In genomic region chr3:107235193-107235922, GRCh38 we compare ENCODE assay signal across 8 cellular contexts.
DNase-seq lines count a peak whose midpoint lies in the region; ATAC-seq lines count a peak whose summit lies in the region.

No MANE protein-coding gene starts in this region.

- H3K9me3 Mint-ChIP-seq in activated CD8-positive, alpha-beta T cell treated with anti-CD3 and anti-CD28 coated beads, Interleukin-2, amount 10 ng/mL, durations not matched to agents 7 days and 5 days (ENCODE audit: insufficient read depth) = no peaks in the 10 kb centered on the region

- peak overlapping the region; percentile 65 for H3K4me3 Mint-ChIP-seq in activated CD8-positive, alpha-beta T cell treated with anti-CD3 and anti-CD28 coated beads, Interleukin-2, amount 10 ng/mL, durations not matched to agents 7 days and 5 days

- ATAC-seq in activated CD8-positive, alpha-beta T cell treated with anti-CD3 and anti-CD28 coated beads, Interleukin-2, amount 10 ng/mL, durations not matched to agents 7 days and 5 days = no peak
- no peak for ATAC-seq in GM19452 (IDR thresholded peaks at IDR 0.05; ENCODE audit: unreplicated experiment)
- ATAC-seq in HG02981 (IDR thresholded peaks at IDR 0.05; ENCODE audit: unreplicated experiment) = no peak
- ATAC-seq in HG03039 (IDR thresholded peaks at IDR 0.05; ENCODE audit: unreplicated experiment) = no peak

- peak overlapping the region in 4 of 5 donors; percentile 14 to 73 (median 66) for H3K9ac ChIP-seq in subcutaneous abdominal adipose tissue (ENCODE audit: low read length in 5 of 5)

- POLR2A ChIA-PET in activated CD8-positive, alpha-beta T cell treated with anti-CD3 and anti-CD28 coated beads, Interleukin-2, amount 10 ng/mL, durations not matched to agents 7 days and 5 days (lab: Charles Lee) = interaction anchor here (0.8 kb wide), 1 partner anchor 289 kb away, joined by 3 read pairs; no protein-coding TSS in a partner anchor

- H3K36me3 Mint-ChIP-seq in activated CD8-positive, alpha-beta T cell treated with anti-CD3 and anti-CD28 coated beads, Interleukin-2, amount 10 ng/mL, durations not matched to agents 7 days and 5 days (ENCODE audit: low read depth) = no peaks in the 10 kb centered on the region

- in situ Hi-C loops in HAP-1 (cut with MboI; ENCODE audit: low sequenced_read_pairs) = no loop called here

- H3K27ac ChIP-seq in subcutaneous abdominal adipose tissue (ENCODE audit: low read depth, low read length) = no peak overlapping the region

- peaks cover 7% of the 10 kb centered on the region for H3K27me3 Mint-ChIP-seq in activated CD8-positive, alpha-beta T cell treated with anti-CD3 and anti-CD28 coated beads, Interleukin-2, amount 10 ng/mL, durations not matched to agents 7 days and 5 days (ENCODE audit: low read depth)

- CTCF ChIA-PET in activated CD8-positive, alpha-beta T cell treated with anti-CD3 and anti-CD28 coated beads, Interleukin-2, amount 10 ng/mL, durations not matched to agents 7 days and 5 days (lab: Charles Lee) = interaction anchor here (0.6 to 4.9 kb wide), 23 partner anchors 12 to 692 kb away, joined by 3 to 53 read pairs (median 4); no protein-coding TSS in a partner anchor

- H3K27ac Mint-ChIP-seq in activated CD8-positive, alpha-beta T cell treated with anti-CD3 and anti-CD28 coated beads, Interleukin-2, amount 10 ng/mL, durations not matched to agents 7 days and 5 days = no peak overlapping the region

- no peaks in the 10 kb centered on the region for H3K36me3 ChIP-seq in HAP-1 (replicated peaks)
- H3K36me3 ChIP-seq in subcutaneous abdominal adipose tissue (ENCODE audit: control insufficient read depth in 5 of 5, insufficient read depth in 5 of 5, low read length in 5 of 5) = no peaks in the 10 kb centered on the region

- H3K27me3 ChIP-seq in HAP-1 (ENCODE audit: low read depth) = no peaks in the 10 kb centered on the region
- no peaks in the 10 kb centered on the region for H3K27me3 ChIP-seq in subcutaneous abdominal adipose tissue (ENCODE audit: control insufficient read depth in 5 of 5, insufficient read depth in 4 of 5, low read length in 5 of 5)

- no peaks in the 10 kb centered on the region for H3K9me3 ChIP-seq in HAP-1
- H3K9me3 ChIP-seq in subcutaneous abdominal adipose tissue (ENCODE audit: control insufficient read depth in 5 of 5, low read length in 5 of 5) = no peaks in the 10 kb centered on the region

- DNase-seq in AG08395 (ENCODE audit: low spot score) (peak; percentile 18), HAP-1 (ENCODE audit: low spot score in 2 of 2) (peak in 1 of 2 experiments; percentile 14), islet precursor cell (peak; percentile 75)
- no peak for DNase-seq in activated CD8-positive, alpha-beta T cell treated with anti-CD3 and anti-CD28 coated beads, Interleukin-2, amount 10 ng/mL, durations not matched to agents 7 days and 5 days

- peaks cover 45% of the 10 kb centered on the region for H3K4me1 ChIP-seq in HAP-1
- H3K4me1 ChIP-seq in subcutaneous abdominal adipose tissue (ENCODE audit: control insufficient read depth in 5 of 5, insufficient read depth in 5 of 5, low read length in 5 of 5) = peaks cover 0 to 18% (median 10%) of the 10 kb centered on the region in 5 donors

- H3K4me3 ChIP-seq in HAP-1 (peak overlapping the region; percentile 16), subcutaneous abdominal adipose tissue (ENCODE audit: low read depth in 1 of 5, low read length in 5 of 5) (peak overlapping the region; percentile 67 to 84 (median 73))

- peaks cover 15% of the 10 kb centered on the region for H3K4me1 Mint-ChIP-seq in activated CD8-positive, alpha-beta T cell treated with anti-CD3 and anti-CD28 coated beads, Interleukin-2, amount 10 ng/mL, durations not matched to agents 7 days and 5 days (ENCODE audit: low read depth)
